Comparison of ENCODE assay signal across 8 cellular contexts in genomic region chr15:60328852-60329443, GRCh38.
DNase-seq lines count a peak whose midpoint lies in the region; TF ChIP-seq lines count a peak whose summit lies in the region.

No MANE protein-coding gene starts in this region.

- no peak overlapping the region for H3K4me2 ChIP-seq in SK-N-SH

- 18% methylated on average over 7 of the region's 7 CpGs for WGBS in SK-N-SH (ENCODE audit: low lambda C conversion rate)
- WGBS in esophagus squamous epithelium, 2 donors = 7 to 16% methylated on average over 7 of the region's 7 CpGs

- H3K4me1 ChIP-seq in SK-N-SH (ENCODE audit: control insufficient read depth in 1 of 2, insufficient read depth in 2 of 2, low read depth in 1 of 2, low read length in 1 of 2) (peaks cover 0 to 9% of the 10 kb centered on the region in 2 experiments; a peak in 2 of 4 replicates), esophagus squamous epithelium (peaks cover 0 to 4% (median 4%) of the 10 kb centered on the region in 3 donors)

- POLR2A ChIA-PET in AG04450 (lab: Yijun Ruan, JAX) = no interaction called here
- POLR2A ChIA-PET in GM10248 (lab: Yijun Ruan, JAX) = no interaction called here
- POLR2A ChIA-PET in SK-N-SH (lab: Yijun Ruan, JAX) = no interaction called here

- H3K27me3 ChIP-seq in AG04450 (ENCODE audit: control insufficient read depth, insufficient read depth, low read length) = peaks cover 25% of the 10 kb centered on the region
- H3K27me3 ChIP-seq in SK-N-SH (ENCODE audit: insufficient read depth) = peaks cover 11% of the 10 kb centered on the region; the same call in 1 of the 2 replicates
- H3K27me3 ChIP-seq in esophagus squamous epithelium = peaks cover 0 to 51% (median 0%) of the 10 kb centered on the region in 4 donors

- H3K4me3 ChIP-seq in AG04450 (ENCODE audit: low read depth, low read length) (no peak overlapping the region), SK-N-SH (ENCODE audit: low read depth in 2 of 2, low read length in 1 of 2) (peak overlapping the region in 1 of 2 experiments; percentile 34; a peak in 1 of 4 replicates), esophagus squamous epithelium (no peak overlapping the region)

- DNase-seq in AG04450 (ENCODE audit: low read depth, low spot score) = no peak
- DNase-seq in GM10248 (ENCODE audit: extremely low spot score) = no peak
- peak; percentile 36 for DNase-seq in SK-N-SH
- no peak for DNase-seq in esophagus squamous epithelium (lab: John Stamatoyannopoulos, UW)
- DNase-seq in stimulated activated CD4-positive, alpha-beta T cell treated with anti-CD3 and anti-CD28 coated beads, Interleukin-12 subunit alpha, Interleukin-12 subunit beta, amount 100 ng/mL, for 48 hours (ENCODE audit: low read depth in 2 of 3, low spot score in 1 of 3) = peak in 2 of 3 donors; percentile 8 to 29
- DNase-seq in GM19240 (ENCODE audit: insufficient read length, low spot score) = no peak
- no peak for DNase-seq in MV-4-11 (lab: John Stamatoyannopoulos, UW)
- DNase-seq in DMS153 (lab: John Stamatoyannopoulos, UW) = no peak

- TF ChIP-seq CTCF in AG04450 (IDR thresholded peaks at IDR 0.05; ENCODE audit: low read depth, low read length) (peak; percentile 79), GM10248 (IDR thresholded peaks at IDR 0.05; ENCODE audit: control extremely low read depth, extremely low read depth, low read depth, missing control alignments) (peak; percentile 57), SK-N-SH (IDR thresholded peaks at IDR 0.05) (peak; percentile 94), esophagus squamous epithelium (IDR thresholded peaks at IDR 0.05) (peak; percentile 28 to 66 (median 54))

- no peaks in the 10 kb centered on the region for H3K9me2 ChIP-seq in SK-N-SH

- intact Hi-C loops in esophagus squamous epithelium (cut with DNase I) = loop anchor here (10.0 kb wide), 1 partner anchor 604 kb away; no protein-coding TSS in a partner anchor

- H3K9ac ChIP-seq in SK-N-SH = no peak overlapping the region

- H2AFZ ChIP-seq in SK-N-SH (ENCODE audit: low read depth) = no peak overlapping the region

- H3K27ac ChIP-seq in AG04450 (ENCODE audit: low read depth, low read length) (no peak overlapping the region), SK-N-SH (ENCODE audit: low read depth in 2 of 2, low read length in 1 of 2) (no peak overlapping the region), esophagus squamous epithelium (no peak overlapping the region)

- TF ChIP-seq EP300 in SK-N-SH (IDR thresholded peaks at IDR 0.05; ENCODE audit: borderline replicate concordance in 1 of 2, low read depth in 1 of 2, low read length in 1 of 2) = no peak

- CTCF ChIA-PET in AG04450 (lab: Charles Lee) = interaction anchor here (0.6 to 5.0 kb wide), 31 partner anchors 8 to 1374 kb away, joined by 3 to 178 read pairs (median 4); no protein-coding TSS in a partner anchor
- CTCF ChIA-PET in GM10248 (lab: Yijun Ruan, JAX) = interaction anchor here (0.8 to 5.9 kb wide), 12 partner anchors 8 to 1505 kb away, joined by 3 to 64 read pairs (median 6); no protein-coding TSS in a partner anchor
- CTCF ChIA-PET in SK-N-SH (lab: Yijun Ruan, JAX) = interaction anchor here (0.6 to 5.3 kb wide), 26 partner anchors 8 to 618 kb away, joined by 3 to 61 read pairs (median 4); no protein-coding TSS in a partner anchor

- peak; percentile 52 for TF ChIP-seq RAD21 in SK-N-SH (IDR thresholded peaks at IDR 0.05; ENCODE audit: low read length)

- no peaks in the 10 kb centered on the region for H3K9me3 ChIP-seq in AG04450 (ENCODE audit: control insufficient read depth, insufficient read depth, low read length)
- H3K9me3 ChIP-seq in SK-N-SH = no peaks in the 10 kb centered on the region
- H3K9me3 ChIP-seq in esophagus squamous epithelium = no peaks in the 10 kb centered on the region

- no peaks in the 10 kb centered on the region for H4K20me1 ChIP-seq in SK-N-SH (ENCODE audit: insufficient read depth)

- H3F3A ChIP-seq in SK-N-SH (replicated peaks; ENCODE audit: insufficient read depth) = peaks cover 3% of the 10 kb centered on the region

- no peaks in the 10 kb centered on the region for H3K79me2 ChIP-seq in SK-N-SH (ENCODE audit: insufficient read depth)

- no peak for TF ChIP-seq POLR2A in esophagus squamous epithelium (IDR thresholded peaks at IDR 0.05)

- H3K36me3 ChIP-seq in SK-N-SH (replicated peaks in 1 of 2; ENCODE audit: control insufficient read depth in 1 of 2, insufficient read depth in 2 of 2, low read length in 1 of 2) = no peaks in the 10 kb centered on the region
- no peaks in the 10 kb centered on the region for H3K36me3 ChIP-seq in esophagus squamous epithelium

TF ChIP-seq in SK-N-SH, 30 proteins besides CTCF, POLR2A, EP300 and RAD21:
- TF ChIP-seq FOSL2 (IDR thresholded peaks at IDR 0.05; ENCODE audit: borderline replicate concordance, low read depth) (no peak), SMC3 (IDR thresholded peaks at IDR 0.05; ENCODE audit: low read depth, low read length) (peak; percentile 72), RXRA (IDR thresholded peaks at IDR 0.05; ENCODE audit: borderline replicate concordance, low read depth) (no peak), REST (IDR thresholded peaks at IDR 0.05; ENCODE audit: low read depth, low read length) (no peak), POLR2AphosphoS5 (IDR thresholded peaks at IDR 0.05; ENCODE audit: low read depth, low read length) (no peak)

Comparison
In these comparisons a context has a peak if more than half of its experiments do, and no peak if none do; other contexts are left out.
1. DNase-seq: peak in SK-N-SH (single experiment) and stimulated activated CD4-positive, alpha-beta T cell treated with anti-CD3 and anti-CD28 coated beads, Interleukin-12 subunit alpha, Interleukin-12 subunit beta, amount 100 ng/mL, for 48 hours (2 of 3); none in AG04450 (single experiment), GM10248 (single experiment), esophagus squamous epithelium (single experiment), GM19240 (single experiment), MV-4-11 (single experiment) and DMS153 (single experiment).
2. Peak in every context shown above with its lines, with median percentiles within 50 percentile points of each other: CTCF ChIP-seq.